Comparison of ENCODE assay signal across 23 cellular contexts in genomic region chr2:6163932-6164331, GRCh38.
"Had no signal": no experiment of that assay in that cellular context is flagged by ENCODE, and none has a peak within 500 bp of the region (broad histone marks: within the 10 kb centered on the region; RNA-seq: fewer than 3 reads in every experiment).

No MANE protein-coding gene starts in this region.

- H3K27me3 ChIP-seq: colonic mucosa, foreskin keratinocyte, gastroesophageal sphincter, heart left ventricle, hepatocyte, left lung had no signal

- H3K27ac Mint-ChIP-seq: dendritic cell treated with granulocyte-macrophage colony-stimulating factor and Interleukin-4, amounts not matched to agents 40 ng/mL and 50 ng/mL, for 4 days; effector memory CD8-positive, alpha-beta T cell; endodermal cell; mesothelial cell of epicardium; naive B cell had no signal

- DNase-seq: colonic mucosa; cortex of kidney; effector CD8-positive, alpha-beta T cell; effector memory CD8-positive, alpha-beta T cell; endodermal cell; foreskin keratinocyte; heart left ventricle; left cardiac atrium; left lung; left ventricle myocardium superior; lower lobe of right lung; mesenchymal stem cell; mucosa of descending colon; naive B cell had no signal

- H3K79me2 ChIP-seq: hepatocyte had no signal

- H3K4me1 ChIP-seq: colonic mucosa, esophagus muscularis mucosa, foreskin keratinocyte, gastroesophageal sphincter, heart left ventricle, left lung, lower lobe of right lung had no signal

- H2AFZ ChIP-seq: hepatocyte had no signal

- H3K36me3 Mint-ChIP-seq: mesothelial cell of epicardium, naive B cell had no signal

- H3K4me3 Mint-ChIP-seq: dendritic cell treated with granulocyte-macrophage colony-stimulating factor and Interleukin-4, amounts not matched to agents 40 ng/mL and 50 ng/mL, for 4 days; effector memory CD8-positive, alpha-beta T cell; endodermal cell; mesothelial cell of epicardium; naive B cell had no signal

- H3K36me3 ChIP-seq: colonic mucosa, esophagus muscularis mucosa, gastroesophageal sphincter, heart left ventricle, left lung, lower lobe of right lung had no signal

- H3K27me3 Mint-ChIP-seq: dendritic cell treated with granulocyte-macrophage colony-stimulating factor and Interleukin-4, amounts not matched to agents 40 ng/mL and 50 ng/mL, for 4 days; effector memory CD8-positive, alpha-beta T cell; naive B cell had no signal

- H3K9me3 ChIP-seq: colonic mucosa, left lung, lower lobe of right lung, mucosa of descending colon had no signal

- H3K4me3 ChIP-seq: colonic mucosa, esophagus muscularis mucosa, gastroesophageal sphincter, heart left ventricle, hepatocyte, left lung, lower lobe of right lung, mucosa of descending colon had no signal

- FAIRE-seq: endothelial cell of umbilical vein, frontal cortex, islet of Langerhans, keratinocyte had no signal

- H3K27ac ChIP-seq: colonic mucosa, esophagus muscularis mucosa, foreskin keratinocyte, gastroesophageal sphincter, heart left ventricle, hepatocyte, left lung, lower lobe of right lung had no signal

- ATAC-seq: effector memory CD8-positive, alpha-beta T cell; foreskin keratinocyte; gastroesophageal sphincter; heart left ventricle; left cardiac atrium; left lung; left ventricle myocardium superior; lower lobe of right lung; mucosa of descending colon had no signal

- H3K4me2 ChIP-seq: hepatocyte had no signal
